19 cellular contexts compared by ENCODE assay signal in the genomic region with DNA sequence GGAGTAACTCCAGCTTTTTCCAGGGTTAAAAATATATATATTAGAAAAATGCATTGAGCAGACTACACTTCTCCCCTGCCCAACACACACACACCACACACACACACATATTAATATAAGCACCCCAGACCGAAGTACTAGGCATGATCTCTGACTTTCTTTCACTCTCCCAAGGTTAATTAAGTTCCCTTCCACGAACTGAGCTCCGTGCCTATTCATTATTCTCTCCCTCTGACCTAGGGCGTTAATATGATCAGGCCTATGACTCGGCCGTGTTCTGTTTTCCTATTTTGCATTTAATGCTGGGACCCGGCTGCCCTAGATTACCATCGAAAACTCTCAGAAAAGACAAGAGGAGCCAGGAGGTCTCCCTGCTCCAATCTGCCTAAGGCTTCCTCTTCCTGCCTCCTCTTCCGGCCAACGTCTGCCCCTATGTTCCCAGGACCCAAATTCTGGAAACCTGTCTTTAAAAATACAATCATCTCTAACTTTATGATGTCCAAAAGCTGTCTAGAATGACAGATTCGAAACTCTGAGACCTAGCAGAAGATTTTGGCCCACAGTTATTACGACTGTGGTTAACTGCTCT. TPM values are rescaled to one million over a fixed set of nuclear protein-coding genes. Genes with fewer than 3 reads are reported as not detected.
DNase-seq lines count a peak whose midpoint lies in the region; TF ChIP-seq lines count a peak whose summit lies in the region.
"Had no signal": no experiment of that assay in that cellular context is flagged by ENCODE, and none has a peak within 500 bp of the region (broad histone marks: within the 10 kb centered on the region; RNA-seq: fewer than 3 reads in every experiment).

No MANE protein-coding gene starts in this region.

- no peaks in the 10 kb centered on the region for H3K79me2 ChIP-seq in neural progenitor cell (ENCODE audit: low read depth)

- H3F3A ChIP-seq in neural progenitor cell (ENCODE audit: low read depth): peaks cover 61% of the 10 kb centered on the region

- no peak overlapping the region for H2AFZ ChIP-seq in neural progenitor cell (replicated peaks)

- H3K4me1 Mint-ChIP-seq in neural progenitor cell: peaks cover 70% of the 10 kb centered on the region
- peaks cover 35% of the 10 kb centered on the region for H3K4me1 Mint-ChIP-seq in activated CD4-positive, alpha-beta memory T cell treated with anti-CD3 and anti-CD28 coated beads, Interleukin-2, amount 10 ng/mL, durations not matched to agents 7 days and 5 days
- H3K4me1 Mint-ChIP-seq in T-helper 2 cell treated with Interferon-gamma antibody and Interleukin-4, amounts not matched to agents 5 μg/mL and 100 μg/mL, for 36 hours (ENCODE audit: low read depth): peaks cover 20% of the 10 kb centered on the region

- peaks cover 4% of the 10 kb centered on the region for H3K27me3 Mint-ChIP-seq in neural progenitor cell (ENCODE audit: insufficient read depth, low read depth)
- peaks cover 89% of the 10 kb centered on the region for H3K27me3 Mint-ChIP-seq in activated CD4-positive, alpha-beta memory T cell treated with anti-CD3 and anti-CD28 coated beads, Interleukin-2, amount 10 ng/mL, durations not matched to agents 7 days and 5 days
- peaks cover 92% of the 10 kb centered on the region for H3K27me3 Mint-ChIP-seq in T-helper 2 cell treated with Interferon-gamma antibody and Interleukin-4, amounts not matched to agents 5 μg/mL and 100 μg/mL, for 36 hours (ENCODE audit: low read depth)

- peak overlapping the region; percentile 99 for H3K27ac Mint-ChIP-seq in neural progenitor cell
- no peak overlapping the region for H3K27ac Mint-ChIP-seq in activated CD4-positive, alpha-beta memory T cell treated with anti-CD3 and anti-CD28 coated beads, Interleukin-2, amount 10 ng/mL, durations not matched to agents 7 days and 5 days
- no peak overlapping the region for H3K27ac Mint-ChIP-seq in T-helper 2 cell treated with Interferon-gamma antibody and Interleukin-4, amounts not matched to agents 5 μg/mL and 100 μg/mL, for 36 hours
- H3K27ac Mint-ChIP-seq: natural killer cell had no signal

- CTCF ChIA-PET in activated CD4-positive, alpha-beta memory T cell treated with anti-CD3 and anti-CD28 coated beads, Interleukin-2, amount 10 ng/mL, durations not matched to agents 7 days and 5 days (lab: Charles Lee): no interaction called here

- H3K9ac ChIP-seq in neural progenitor cell: no peak overlapping the region

- TF ChIP-seq CTCF in neural progenitor cell (IDR thresholded peaks at IDR 0.05): no peak

- 3% methylated on average over 12 of the region's 12 CpGs for WGBS in ectodermal cell, 2 experiments

- H3K27ac ChIP-seq in ectodermal cell (ENCODE audit: insufficient read depth, low read depth, low read length, poor library complexity, severe bottlenecking) (peak overlapping the region; percentile 64), neural progenitor cell (no peak overlapping the region)
- H3K27ac ChIP-seq: lower lobe of right lung, right atrium auricular region, suprapubic skin had no signal

- H3K4me3 ChIP-seq in H7 (ENCODE audit: insufficient read depth, low read depth, low read length): peak overlapping the region; percentile 29; the same call in 1 of the 2 replicates
- H3K4me3 ChIP-seq in ectodermal cell (ENCODE audit: insufficient read depth, low read depth, low read length): peak overlapping the region; percentile 20
- peak overlapping the region; percentile 49 for H3K4me3 ChIP-seq in neural progenitor cell
- H3K4me3 ChIP-seq: lower lobe of right lung, right atrium auricular region had no signal

- H4K20me1 ChIP-seq in neural progenitor cell (ENCODE audit: low read depth): peaks cover 34% of the 10 kb centered on the region

- H3K9me3 ChIP-seq in ectodermal cell (ENCODE audit: control insufficient read depth, low read length) (no peaks in the 10 kb centered on the region), neural progenitor cell (ENCODE audit: low read depth) (no peaks in the 10 kb centered on the region)
- H3K9me3 ChIP-seq: lower lobe of right lung, right atrium auricular region, suprapubic skin had no signal

- peak overlapping the region; percentile 86 for H3K4me2 ChIP-seq in neural progenitor cell

- peak overlapping the region; percentile 98 for H3K4me3 Mint-ChIP-seq in neural progenitor cell
- no peak overlapping the region for H3K4me3 Mint-ChIP-seq in activated CD4-positive, alpha-beta memory T cell treated with anti-CD3 and anti-CD28 coated beads, Interleukin-2, amount 10 ng/mL, durations not matched to agents 7 days and 5 days
- H3K4me3 Mint-ChIP-seq in T-helper 2 cell treated with Interferon-gamma antibody and Interleukin-4, amounts not matched to agents 5 μg/mL and 100 μg/mL, for 36 hours: no peak overlapping the region
- H3K4me3 Mint-ChIP-seq: natural killer cell had no signal

- H3K36me3 ChIP-seq in H7 (replicated peaks; ENCODE audit: control insufficient read depth, insufficient read depth, low read length) (no peaks in the 10 kb centered on the region), ectodermal cell (ENCODE audit: control insufficient read depth, insufficient read depth, low read length) (no peaks in the 10 kb centered on the region), neural progenitor cell (no peaks in the 10 kb centered on the region)
- H3K36me3 ChIP-seq: lower lobe of right lung, right atrium auricular region, suprapubic skin had no signal

- POLR2A ChIA-PET in activated CD4-positive, alpha-beta memory T cell treated with anti-CD3 and anti-CD28 coated beads, Interleukin-2, amount 10 ng/mL, durations not matched to agents 7 days and 5 days (lab: Charles Lee): interaction anchor here (0.6 to 1.5 kb wide), 3 partner anchors 10 to 16 kb away, joined by 3 to 4 read pairs (median 3); no protein-coding TSS in a partner anchor

- H3K4me1 ChIP-seq in ectodermal cell (ENCODE audit: control insufficient read depth, insufficient read depth, low read length) (peaks cover 64% of the 10 kb centered on the region), neural progenitor cell (peaks cover 68% of the 10 kb centered on the region)

- no peaks in the 10 kb centered on the region for H3K9me3 Mint-ChIP-seq in neural progenitor cell
- no peaks in the 10 kb centered on the region for H3K9me3 Mint-ChIP-seq in activated CD4-positive, alpha-beta memory T cell treated with anti-CD3 and anti-CD28 coated beads, Interleukin-2, amount 10 ng/mL, durations not matched to agents 7 days and 5 days
- no peaks in the 10 kb centered on the region for H3K9me3 Mint-ChIP-seq in T-helper 2 cell treated with Interferon-gamma antibody and Interleukin-4, amounts not matched to agents 5 μg/mL and 100 μg/mL, for 36 hours

- H3K36me3 Mint-ChIP-seq in neural progenitor cell: no peaks in the 10 kb centered on the region
- H3K36me3 Mint-ChIP-seq in activated CD4-positive, alpha-beta memory T cell treated with anti-CD3 and anti-CD28 coated beads, Interleukin-2, amount 10 ng/mL, durations not matched to agents 7 days and 5 days (ENCODE audit: low read depth): peaks cover 12% of the 10 kb centered on the region
- no peaks in the 10 kb centered on the region for H3K36me3 Mint-ChIP-seq in T-helper 2 cell treated with Interferon-gamma antibody and Interleukin-4, amounts not matched to agents 5 μg/mL and 100 μg/mL, for 36 hours (ENCODE audit: low read depth)
- H3K36me3 Mint-ChIP-seq: natural killer cell had no signal

- H3K27me3 ChIP-seq in H7 (ENCODE audit: control insufficient read depth, insufficient read depth, low read length) (peaks cover 98% of the 10 kb centered on the region), ectodermal cell (ENCODE audit: control insufficient read depth, insufficient read depth, low read length, poor library complexity, severe bottlenecking) (peaks cover 100% of the 10 kb centered on the region), neural progenitor cell (peaks cover 100% of the 10 kb centered on the region)

- DNase-seq in H7 (peak; percentile 63), NCI-H146 treated with DMSO at 0.1 percent for 48 hours (lab: John Stamatoyannopoulos, UW; ENCODE audit: unreplicated experiment) (peak; percentile 63), neural progenitor cell (ENCODE audit: low spot score) (peak; percentile 30), cerebellar cortex (ENCODE audit: low spot score) (no peak), NCI-H345 (lab: John Stamatoyannopoulos, UW) (no peak)
- no peak for DNase-seq in activated CD4-positive, alpha-beta memory T cell treated with anti-CD3 and anti-CD28 coated beads, Interleukin-2, amount 10 ng/mL, durations not matched to agents 7 days and 5 days
- no peak for DNase-seq in T-helper 2 cell treated with Interferon-gamma antibody and Interleukin-4, amounts not matched to agents 5 μg/mL and 100 μg/mL, for 36 hours (ENCODE audit: low spot score)
- DNase-seq: activated CD8-positive, alpha-beta memory T cell treated with anti-CD3 and anti-CD28 coated beads, Interleukin-2, amount 50 U/mL, for 48 hours; activated naive CD4-positive, alpha-beta T cell treated with Interleukin-2 at 50 U/mL for 16 hours; effector CD4-positive, alpha-beta T cell; Kasumi-1; lower lobe of right lung; natural killer cell; stimulated activated CD4-positive, alpha-beta T cell treated with anti-CD3 and anti-CD28 coated beads, Interleukin-1b, Interleukin-23, amount 100 ng/mL, for 48 hours; T-helper 2 cell had no signal

RNA-seq across cellular contexts. Expression of a gene that starts 6.1 kb away (rescaled TPM):
- total RNA-seq in H7 (2014; rRNA removed; shearing (Covaris generic)): 0.03 TPM in 1 of 2 replicates, not detected in the other
- polyA plus RNA-seq in ectodermal cell (2013, experiment 1 of 4): 30.1 TPM
- 34.8 TPM for polyA plus RNA-seq in ectodermal cell (2013, experiment 2 of 4)
- 34.7 TPM for polyA plus RNA-seq in ectodermal cell (2013, experiment 3 of 4)
- 38.9 TPM for polyA plus RNA-seq in ectodermal cell (2013, experiment 4 of 4)
- 8.8 and 12.2 TPM in 2 replicates for total RNA-seq in neural progenitor cell (ENCODE audit: low replicate concordance)
- total RNA-seq in activated CD4-positive, alpha-beta memory T cell treated with anti-CD3 and anti-CD28 coated beads, Interleukin-2, amount 10 ng/mL, durations not matched to agents 7 days and 5 days: not detected
- total RNA-seq: bronchial epithelial cell, lower lobe of right lung, natural killer cell, right atrium auricular region, suprapubic skin had no signal

Comparison
In these comparisons a context has a peak if more than half of its experiments do, and no peak if none do; other contexts are left out.
1. DNase-seq: peak in H7 (single experiment), NCI-H146 treated with DMSO at 0.1 percent for 48 hours (single experiment) and neural progenitor cell (single experiment); none in activated CD4-positive, alpha-beta memory T cell treated with anti-CD3 and anti-CD28 coated beads, Interleukin-2, amount 10 ng/mL, durations not matched to agents 7 days and 5 days (single experiment), cerebellar cortex (single experiment), NCI-H345 (single experiment) and T-helper 2 cell treated with Interferon-gamma antibody and Interleukin-4, amounts not matched to agents 5 μg/mL and 100 μg/mL, for 36 hours (single experiment).
2. Peak in every context shown above with its lines, with median percentiles within 50 percentile points of each other: H3K4me3 ChIP-seq.